ENCODE assay signal across 29 cellular contexts in genomic region chr6:33372532-33373123, GRCh38. TPM values are rescaled to one million over a fixed set of nuclear protein-coding genes. Genes with fewer than 3 reads are reported as not detected.
DNase-seq lines count a peak whose midpoint lies in the region; ATAC-seq and TF ChIP-seq lines count a peak whose summit lies in the region.
"Had no signal": no experiment of that assay in that cellular context is flagged by ENCODE, and none has a peak within 500 bp of the region (broad histone marks: within the 10 kb centered on the region; RNA-seq: fewer than 3 reads in every experiment).

No MANE protein-coding gene starts in this region.

- H3K9me2 ChIP-seq in GM23338 (ENCODE audit: insufficient read depth) = no peaks in the 10 kb centered on the region

- H3F3A ChIP-seq in GM23338 (replicated peaks; ENCODE audit: low read depth) = 0 out of 2 replicates have a peak, but pooled peaks cover 3% of the 10 kb centered on the region

- H2AFZ ChIP-seq in GM23338 = peak overlapping the region; percentile 24

- no peaks in the 10 kb centered on the region for H3K9me3 Mint-ChIP-seq in GM23338
- H3K9me3 Mint-ChIP-seq in activated naive CD4-positive, alpha-beta T cell treated with anti-CD3 and anti-CD28 coated beads, Interleukin-2, amount 50 U/mL, for 72 hours = no peaks in the 10 kb centered on the region
- H3K9me3 Mint-ChIP-seq: activated B cell treated with CpG ODN at 0.5 μM for 24 hours; activated naive CD4-positive, alpha-beta T cell treated with anti-CD3 and anti-CD28 coated beads, Interleukin-2, amount 10 ng/mL, durations not matched to agents 7 days and 5 days; activated T-cell treated with anti-CD3 and anti-CD28 coated beads, Interleukin-2, amount 50 U/mL, for 4 hours; CD4-positive, alpha-beta T cell; naive thymus-derived CD8-positive, alpha-beta T cell had no signal

- H3K4me1 Mint-ChIP-seq in GM23338 = peaks cover 31% of the 10 kb centered on the region
- H3K4me1 Mint-ChIP-seq: activated B cell treated with CpG ODN at 0.5 μM for 24 hours had no signal

- no peaks in the 10 kb centered on the region for H3K27me3 ChIP-seq in GM23338 (ENCODE audit: insufficient read depth)
- H3K27me3 ChIP-seq: ascending aorta, esophagus muscularis mucosa, gastrocnemius medialis, SJCRH30, tibial nerve had no signal

- H3K36me3 Mint-ChIP-seq in GM23338 (ENCODE audit: low read depth) = no peaks in the 10 kb centered on the region
- H3K36me3 Mint-ChIP-seq in activated naive CD4-positive, alpha-beta T cell treated with anti-CD3 and anti-CD28 coated beads, Interleukin-2, amount 50 U/mL, for 72 hours = no peaks in the 10 kb centered on the region
- H3K36me3 Mint-ChIP-seq: activated naive CD4-positive, alpha-beta T cell treated with anti-CD3 and anti-CD28 coated beads, Interleukin-2, amount 10 ng/mL, durations not matched to agents 7 days and 5 days; naive thymus-derived CD8-positive, alpha-beta T cell had no signal

- DNase-seq in GM23338 (ENCODE audit: low spot score) = peak; percentile 38
- DNase-seq in OCI-M1 (lab: John Stamatoyannopoulos, UW) = peak; percentile 52
- DNase-seq in left kidney (ENCODE audit: low read depth, low spot score) = peak; percentile 87
- no peak for DNase-seq in ecto neural progenitor cell (ENCODE audit: low spot score)
- DNase-seq in activated naive CD4-positive, alpha-beta T cell treated with anti-CD3 and anti-CD28 coated beads, Interleukin-2, amount 50 U/mL, for 72 hours (ENCODE audit: low spot score in 2 of 2) = no peak
- no peak for DNase-seq in stimulated activated CD4-positive, alpha-beta T cell treated with anti-CD3 and anti-CD28 coated beads, Interleukin-15, amount 100 ng/mL, for 24 hours
- DNase-seq in NCI-H187 treated with DMSO at 0.1 percent for 48 hours (lab: John Stamatoyannopoulos, UW) = no peak
- DNase-seq: activated B cell treated with CpG ODN at 0.5 μM for 24 hours; activated naive CD4-positive, alpha-beta T cell treated with anti-CD3 and anti-CD28 coated beads, Interleukin-2, amount 10 ng/mL, durations not matched to agents 7 days and 5 days; activated T-cell treated with anti-CD3 and anti-CD28 coated beads, Interleukin-2, amount 50 U/mL, for 4 hours; CD4-positive, alpha-beta T cell; effector memory CD4-positive, alpha-beta T cell; GOT3; mesenchymal stem cell; naive thymus-derived CD8-positive, alpha-beta T cell; NCI-H1105; NCI-H2081 treated with DMSO at 0.1 percent for 48 hours; NCI-H774; SJCRH30; stimulated activated CD4-positive, alpha-beta T cell treated with anti-CD3 and anti-CD28 coated beads, Interleukin-2, amount 100 ng/mL, for 24 hours; stimulated activated naive CD4-positive, alpha-beta T cell treated with Interleukin-2 at 50 U/mL for 16 hours; T-helper 17 cell had no signal

- 0 out of 2 replicates have a peak overlapping the region, but pooled peaks have one; percentile 3 for H3K4me2 ChIP-seq in GM23338

- TF ChIP-seq CTCF in 22Rv1 (IDR thresholded peaks at IDR 0.05) (no peak), GM23338 (conservative IDR thresholded peaks at IDR 0.05; ENCODE audit: low read depth in 2 of 2) (no peak)

- no peaks in the 10 kb centered on the region for H3K79me2 ChIP-seq in GM23338 (replicated peaks; ENCODE audit: insufficient read depth)

- no peaks in the 10 kb centered on the region for H4K20me1 ChIP-seq in GM23338 (replicated peaks; ENCODE audit: insufficient read depth)

- no peaks in the 10 kb centered on the region for H3K36me3 ChIP-seq in GM23338 (ENCODE audit: insufficient read depth)
- H3K36me3 ChIP-seq: ascending aorta, esophagus muscularis mucosa, gastrocnemius medialis, SJCRH30, tibial nerve had no signal

- peaks cover 27% of the 10 kb centered on the region for H3K4me1 ChIP-seq in GM23338 (ENCODE audit: insufficient read depth)
- H3K4me1 ChIP-seq: SJCRH30 had no signal

- no peak overlapping the region for H3K4me3 ChIP-seq in GM23338
- H3K4me3 ChIP-seq: ascending aorta, esophagus muscularis mucosa, gastrocnemius medialis, SJCRH30, tibial nerve had no signal

- peak overlapping the region; percentile 49 for H3K27ac Mint-ChIP-seq in GM23338
- no peak overlapping the region for H3K27ac Mint-ChIP-seq in activated naive CD4-positive, alpha-beta T cell treated with anti-CD3 and anti-CD28 coated beads, Interleukin-2, amount 50 U/mL, for 72 hours
- H3K27ac Mint-ChIP-seq: activated B cell treated with CpG ODN at 0.5 μM for 24 hours; activated naive CD4-positive, alpha-beta T cell treated with anti-CD3 and anti-CD28 coated beads, Interleukin-2, amount 10 ng/mL, durations not matched to agents 7 days and 5 days; CD4-positive, alpha-beta T cell; progenitor cell of endocrine pancreas; T-helper 17 cell had no signal

- ATAC-seq in GM23338 = peak; percentile 73
- ATAC-seq in activated naive CD4-positive, alpha-beta T cell treated with anti-CD3 and anti-CD28 coated beads, Interleukin-2, amount 50 U/mL, for 72 hours = no peak
- ATAC-seq: activated T-cell treated with anti-CD3 and anti-CD28 coated beads, Interleukin-2, amount 50 U/mL, for 4 hours; naive thymus-derived CD8-positive, alpha-beta T cell; Panc1; T-helper 17 cell had no signal

- no peak overlapping the region; the same call in 2 of the 3 replicates for H3K4me3 Mint-ChIP-seq in GM23338
- H3K4me3 Mint-ChIP-seq: activated B cell treated with CpG ODN at 0.5 μM for 24 hours; activated naive CD4-positive, alpha-beta T cell treated with anti-CD3 and anti-CD28 coated beads, Interleukin-2, amount 10 ng/mL, durations not matched to agents 7 days and 5 days; activated T-cell treated with anti-CD3 and anti-CD28 coated beads, Interleukin-2, amount 50 U/mL, for 4 hours; CD4-positive, alpha-beta T cell; naive thymus-derived CD8-positive, alpha-beta T cell; T-helper 17 cell had no signal

- H3K27me3 Mint-ChIP-seq in GM23338 (ENCODE audit: insufficient read depth, low read depth, poor library complexity) = peaks cover 4% of the 10 kb centered on the region
- H3K27me3 Mint-ChIP-seq: activated B cell treated with CpG ODN at 0.5 μM for 24 hours; CD4-positive, alpha-beta T cell; naive thymus-derived CD8-positive, alpha-beta T cell; progenitor cell of endocrine pancreas; T-helper 17 cell had no signal

- H3K27ac ChIP-seq in 22Rv1 (peak overlapping the region; percentile 65), GM23338 (ENCODE audit: low read depth) (0 out of 2 replicates have a peak overlapping the region, but pooled peaks have one; percentile 39)
- H3K27ac ChIP-seq: ascending aorta, esophagus muscularis mucosa, gastrocnemius medialis, SJCRH30, tibial nerve had no signal

TF ChIP-seq in GM23338, 12 proteins besides CTCF, POLR2A, EP300 and RAD21 (continues in another document):
- no peak for TF ChIP-seq NANOG (IDR thresholded peaks at IDR 0.05; ENCODE audit: borderline replicate concordance)
- no peak for TF ChIP-seq JUNB (IDR thresholded peaks at IDR 0.05; ENCODE audit: unreplicated experiment)
- TF ChIP-seq POLR2AphosphoS5 (IDR thresholded peaks at IDR 0.05; ENCODE audit: low read depth) = no peak
- no peak for TF ChIP-seq REST (IDR thresholded peaks at IDR 0.05; ENCODE audit: unreplicated experiment)

RNA-seq across cellular contexts. Expression of gene KIFC1, which starts 19.0 kb away (rescaled TPM):
- total RNA-seq in GM23338 (2014; rRNA removed; shearing (Covaris generic)) = 61.7 and 64.4 TPM in 2 replicates
- 10.1 and 10.3 TPM in 2 replicates for polyA plus RNA-seq in GM23338 (2016; fragmentation: Nextera tagmentation; extraction: Ambion mirVana)
- total RNA-seq in activated naive CD4-positive, alpha-beta T cell treated with anti-CD3 and anti-CD28 coated beads, Interleukin-2, amount 50 U/mL, for 72 hours = 100 to 1,000 TPM; 103 to 170 TPM
- total RNA-seq: ascending aorta had no signal

RNA-seq across cellular contexts. Expression of gene PHF1, which starts 38.2 kb away (rescaled TPM):
- 33.2 and 46.7 TPM in 2 replicates for total RNA-seq in GM23338 (2014; rRNA removed; shearing (Covaris generic))
- polyA plus RNA-seq in GM23338 (2016; fragmentation: Nextera tagmentation; extraction: Ambion mirVana) = 29.4 and 31.4 TPM in 2 replicates
- total RNA-seq in activated naive CD4-positive, alpha-beta T cell treated with anti-CD3 and anti-CD28 coated beads, Interleukin-2, amount 50 U/mL, for 72 hours = 100 to 1,000 TPM in 1 of 2 donors, 10 to 100 TPM in 1; 27.5 to 156 TPM

RNA-seq across cellular contexts. Expression of gene CUTA, which starts 45.3 kb away (rescaled TPM):
- 193 and 207 TPM in 2 replicates for total RNA-seq in GM23338 (2014; rRNA removed; shearing (Covaris generic))
- 421 and 426 TPM in 2 replicates for polyA plus RNA-seq in GM23338 (2016; fragmentation: Nextera tagmentation; extraction: Ambion mirVana)
- total RNA-seq in activated naive CD4-positive, alpha-beta T cell treated with anti-CD3 and anti-CD28 coated beads, Interleukin-2, amount 50 U/mL, for 72 hours = 100 to 1,000 TPM; 186 to 334 TPM

RNA-seq across cellular contexts. Expression of gene SYNGAP1, which starts 47.2 kb away (rescaled TPM):
- total RNA-seq in GM23338 (2014; rRNA removed; shearing (Covaris generic)) = 36.9 and 45.0 TPM in 2 replicates
- polyA plus RNA-seq in GM23338 (2016; fragmentation: Nextera tagmentation; extraction: Ambion mirVana) = 12.9 and 13.9 TPM in 2 replicates
- total RNA-seq in activated naive CD4-positive, alpha-beta T cell treated with anti-CD3 and anti-CD28 coated beads, Interleukin-2, amount 50 U/mL, for 72 hours = 10 to 100 TPM; 70.5 to 71.7 TPM

RNA-seq across cellular contexts. Expression of gene DAXX, which starts 49.9 kb away (rescaled TPM):
- total RNA-seq in GM23338 (2014; rRNA removed; shearing (Covaris generic)) = 73.2 and 107 TPM in 2 replicates
- polyA plus RNA-seq in GM23338 (2016; fragmentation: Nextera tagmentation; extraction: Ambion mirVana) = 67.4 and 71.0 TPM in 2 replicates
- 10 to 100 TPM; 68.4 to 72.8 TPM for total RNA-seq in activated naive CD4-positive, alpha-beta T cell treated with anti-CD3 and anti-CD28 coated beads, Interleukin-2, amount 50 U/mL, for 72 hours

Comparison
In these comparisons a context has a peak if more than half of its experiments do, and no peak if none do; other contexts are left out.
1. DNase-seq: peak in GM23338 (single experiment), OCI-M1 (single experiment) and left kidney (single experiment); none in ecto neural progenitor cell (single experiment), activated naive CD4-positive, alpha-beta T cell treated with anti-CD3 and anti-CD28 coated beads, Interleukin-2, amount 50 U/mL, for 72 hours (0 of 2), stimulated activated CD4-positive, alpha-beta T cell treated with anti-CD3 and anti-CD28 coated beads, Interleukin-15, amount 100 ng/mL, for 24 hours (single experiment) and NCI-H187 treated with DMSO at 0.1 percent for 48 hours (single experiment).